Comparison of ENCODE assay signal across 25 cellular contexts in genomic region chr17:67460097-67460496, GRCh38.
DNase-seq lines count a peak whose midpoint lies in the region; ATAC-seq and TF ChIP-seq lines count a peak whose summit lies in the region.
"Had no signal": no experiment of that assay in that cellular context is flagged by ENCODE, and none has a peak within 500 bp of the region (broad histone marks: within the 10 kb centered on the region; RNA-seq: fewer than 3 reads in every experiment).

No MANE protein-coding gene starts in this region.

- H3K36me3 ChIP-seq in iPS-15b (ENCODE audit: control insufficient read depth, insufficient read depth, low read length) (no peaks in the 10 kb centered on the region), upper lobe of right lung (no peaks in the 10 kb centered on the region)
- H3K36me3 ChIP-seq: gastroesophageal sphincter, left lung, SJSA1, thyroid gland had no signal

- peak overlapping the region; percentile 37 for H3K27ac Mint-ChIP-seq in activated naive CD4-positive, alpha-beta T cell treated with anti-CD3 and anti-CD28 coated beads, Interleukin-2, amount 10 ng/mL, durations not matched to agents 7 days and 5 days
- H3K27ac Mint-ChIP-seq: activated naive CD8-positive, alpha-beta T cell treated with anti-CD3 and anti-CD28 coated beads, Interleukin-2, amount 10 ng/mL, durations not matched to agents 7 days and 5 days had no signal

- no peaks in the 10 kb centered on the region for H3K27me3 Mint-ChIP-seq in activated naive CD4-positive, alpha-beta T cell treated with anti-CD3 and anti-CD28 coated beads, Interleukin-2, amount 10 ng/mL, durations not matched to agents 7 days and 5 days
- H3K27me3 Mint-ChIP-seq: activated naive CD8-positive, alpha-beta T cell treated with anti-CD3 and anti-CD28 coated beads, Interleukin-2, amount 10 ng/mL, durations not matched to agents 7 days and 5 days had no signal

- TF ChIP-seq CTCF in upper lobe of right lung (IDR thresholded peaks at IDR 0.05), result no peak

- H3K4me3 Mint-ChIP-seq in activated naive CD4-positive, alpha-beta T cell treated with anti-CD3 and anti-CD28 coated beads, Interleukin-2, amount 10 ng/mL, durations not matched to agents 7 days and 5 days, result no peak overlapping the region
- H3K4me3 Mint-ChIP-seq: activated naive CD8-positive, alpha-beta T cell treated with anti-CD3 and anti-CD28 coated beads, Interleukin-2, amount 10 ng/mL, durations not matched to agents 7 days and 5 days had no signal

- no peak for DNase-seq in activated naive CD4-positive, alpha-beta T cell treated with anti-CD3 and anti-CD28 coated beads, Interleukin-2, amount 10 ng/mL, durations not matched to agents 7 days and 5 days
- no peak for DNase-seq in activated naive CD4-positive, alpha-beta T cell (lab: John Stamatoyannopoulos, UW)
- DNase-seq in NCI-H774 (lab: John Stamatoyannopoulos, UW) (peak; percentile 20), upper lobe of right lung (peak; percentile 17), iPS-NIHi7 (ENCODE audit: extremely low spot score) (no peak), iPS-NIHi11 (ENCODE audit: low spot score) (no peak)
- DNase-seq: ACHN; activated naive CD8-positive, alpha-beta T cell treated with anti-CD3 and anti-CD28 coated beads, Interleukin-2, amount 10 ng/mL, durations not matched to agents 7 days and 5 days; cerebellar nuclear complex; COR-L47; dorsolateral prefrontal cortex; GDM1; H7; hippocampal formation; IMR-90; left lung; mesendoderm; NCI-H187; RPMI8226; stomach; T-helper 1 cell; thyroid gland had no signal

- CTCF ChIA-PET in activated naive CD4-positive, alpha-beta T cell treated with anti-CD3 and anti-CD28 coated beads, Interleukin-2, amount 10 ng/mL, durations not matched to agents 7 days and 5 days (lab: Charles Lee), result interaction anchor here (0.8 to 1.3 kb wide), 2 partner anchors 15 to 19 kb away, joined by 3 to 4 read pairs; no protein-coding TSS in a partner anchor

- H3K4me1 ChIP-seq in iPS-15b (ENCODE audit: control insufficient read depth, insufficient read depth, low read length) (no peaks in the 10 kb centered on the region), upper lobe of right lung (no peaks in the 10 kb centered on the region)
- H3K4me1 ChIP-seq: gastroesophageal sphincter, left lung, stomach, thyroid gland had no signal

- no peak overlapping the region for H3K27ac ChIP-seq in upper lobe of right lung
- H3K27ac ChIP-seq: gastroesophageal sphincter, left lung, SJSA1, stomach, thyroid gland had no signal

- H3K4me1 Mint-ChIP-seq in activated naive CD4-positive, alpha-beta T cell treated with anti-CD3 and anti-CD28 coated beads, Interleukin-2, amount 10 ng/mL, durations not matched to agents 7 days and 5 days, result peaks cover 71% of the 10 kb centered on the region

- H3K4me3 ChIP-seq in iPS-15b (ENCODE audit: low read depth, low read length) (no peak overlapping the region), upper lobe of right lung (no peak overlapping the region)
- H3K4me3 ChIP-seq: dorsolateral prefrontal cortex, gastroesophageal sphincter, left lung, SJSA1, stomach, thyroid gland had no signal

- H3K9me3 Mint-ChIP-seq in activated naive CD4-positive, alpha-beta T cell treated with anti-CD3 and anti-CD28 coated beads, Interleukin-2, amount 10 ng/mL, durations not matched to agents 7 days and 5 days, result peaks cover 17% of the 10 kb centered on the region

- ATAC-seq in upper lobe of right lung, result no peak
- ATAC-seq: gastroesophageal sphincter, left lung had no signal

- intact Hi-C loops in upper lobe of right lung (cut with DNase I), result no loop called here

- H3K27me3 ChIP-seq in iPS-15b (ENCODE audit: control insufficient read depth, insufficient read depth, low read length) (no peaks in the 10 kb centered on the region), upper lobe of right lung (no peaks in the 10 kb centered on the region)
- H3K27me3 ChIP-seq: dorsolateral prefrontal cortex, gastroesophageal sphincter, left lung, SJSA1, stomach, thyroid gland had no signal

- H3K9me3 ChIP-seq in iPS-15b (ENCODE audit: control insufficient read depth, insufficient read depth, low read length) (no peaks in the 10 kb centered on the region), upper lobe of right lung (peaks cover 7% of the 10 kb centered on the region)
- H3K9me3 ChIP-seq: thyroid gland had no signal

- H3K9ac ChIP-seq in iPS-15b (ENCODE audit: low read depth, low read length), result peak overlapping the region; percentile 54

- H3K36me3 Mint-ChIP-seq in activated naive CD4-positive, alpha-beta T cell treated with anti-CD3 and anti-CD28 coated beads, Interleukin-2, amount 10 ng/mL, durations not matched to agents 7 days and 5 days, result peaks cover 40% of the 10 kb centered on the region

Comparison
In these comparisons a context has a peak if more than half of its experiments do, and no peak if none do; other contexts are left out.
1. DNase-seq: peak in NCI-H774 (single experiment) and upper lobe of right lung (single experiment); none in activated naive CD4-positive, alpha-beta T cell treated with anti-CD3 and anti-CD28 coated beads, Interleukin-2, amount 10 ng/mL, durations not matched to agents 7 days and 5 days (single experiment), activated naive CD4-positive, alpha-beta T cell (0 of 4), iPS-NIHi7 (single experiment) and iPS-NIHi11 (single experiment).